ENCODE assay signal across 1 cellular context in the genomic region with DNA sequence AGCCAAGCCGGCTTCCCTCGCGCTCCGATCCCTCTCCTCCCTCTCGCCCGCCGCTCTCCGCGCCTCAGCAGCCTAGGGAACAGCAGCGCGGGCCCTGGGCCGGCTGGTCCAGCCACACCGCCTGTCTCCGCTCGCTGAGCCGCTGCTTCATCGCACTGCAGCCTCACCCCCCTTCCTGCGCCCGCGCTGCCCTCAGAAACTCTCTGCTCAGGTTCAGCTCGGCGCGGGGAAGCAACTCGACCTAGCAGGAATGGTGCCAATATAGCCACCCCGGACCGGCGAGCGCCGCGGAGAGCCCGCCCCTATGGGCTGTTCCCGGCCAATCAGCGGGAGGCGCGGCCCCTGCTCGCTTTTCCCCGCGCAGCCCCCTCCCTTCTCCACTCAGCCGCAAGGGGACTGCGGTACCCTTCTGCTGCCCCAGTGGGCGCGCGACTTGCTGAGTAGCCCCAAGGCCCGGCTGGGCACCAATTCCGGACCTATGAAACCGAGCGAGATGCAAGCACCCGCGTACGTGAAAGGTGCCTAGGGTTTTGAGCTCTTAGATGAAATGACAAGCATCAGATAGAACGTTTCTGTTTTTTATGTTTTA.
TF ChIP-seq lines count a peak whose summit lies in the region.

A gene with protein sequence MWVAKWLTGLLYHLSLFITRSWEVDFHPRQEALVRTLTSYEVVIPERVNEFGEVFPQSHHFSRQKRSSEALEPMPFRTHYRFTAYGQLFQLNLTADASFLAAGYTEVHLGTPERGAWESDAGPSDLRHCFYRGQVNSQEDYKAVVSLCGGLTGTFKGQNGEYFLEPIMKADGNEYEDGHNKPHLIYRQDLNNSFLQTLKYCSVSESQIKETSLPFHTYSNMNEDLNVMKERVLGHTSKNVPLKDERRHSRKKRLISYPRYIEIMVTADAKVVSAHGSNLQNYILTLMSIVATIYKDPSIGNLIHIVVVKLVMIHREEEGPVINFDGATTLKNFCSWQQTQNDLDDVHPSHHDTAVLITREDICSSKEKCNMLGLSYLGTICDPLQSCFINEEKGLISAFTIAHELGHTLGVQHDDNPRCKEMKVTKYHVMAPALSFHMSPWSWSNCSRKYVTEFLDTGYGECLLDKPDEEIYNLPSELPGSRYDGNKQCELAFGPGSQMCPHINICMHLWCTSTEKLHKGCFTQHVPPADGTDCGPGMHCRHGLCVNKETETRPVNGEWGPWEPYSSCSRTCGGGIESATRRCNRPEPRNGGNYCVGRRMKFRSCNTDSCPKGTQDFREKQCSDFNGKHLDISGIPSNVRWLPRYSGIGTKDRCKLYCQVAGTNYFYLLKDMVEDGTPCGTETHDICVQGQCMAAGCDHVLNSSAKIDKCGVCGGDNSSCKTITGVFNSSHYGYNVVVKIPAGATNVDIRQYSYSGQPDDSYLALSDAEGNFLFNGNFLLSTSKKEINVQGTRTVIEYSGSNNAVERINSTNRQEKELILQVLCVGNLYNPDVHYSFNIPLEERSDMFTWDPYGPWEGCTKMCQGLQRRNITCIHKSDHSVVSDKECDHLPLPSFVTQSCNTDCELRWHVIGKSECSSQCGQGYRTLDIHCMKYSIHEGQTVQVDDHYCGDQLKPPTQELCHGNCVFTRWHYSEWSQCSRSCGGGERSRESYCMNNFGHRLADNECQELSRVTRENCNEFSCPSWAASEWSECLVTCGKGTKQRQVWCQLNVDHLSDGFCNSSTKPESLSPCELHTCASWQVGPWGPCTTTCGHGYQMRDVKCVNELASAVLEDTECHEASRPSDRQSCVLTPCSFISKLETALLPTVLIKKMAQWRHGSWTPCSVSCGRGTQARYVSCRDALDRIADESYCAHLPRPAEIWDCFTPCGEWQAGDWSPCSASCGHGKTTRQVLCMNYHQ (N-terminal part only) (minus strand): TSS at position 233 of the 589 bp plus-strand sequence. CDS start 282 bp downstream, outside the sequence.

TF ChIP-seq in IMR-90, 13 proteins besides CTCF, POLR2A, EP300 and RAD21:
- TF ChIP-seq CEBPB (IDR thresholded peaks at IDR 0.05; ENCODE audit: low read depth, low read length), result no peak
